In genomic region chr9:93098236-93098946, GRCh38 we compare ENCODE assay signal across 8 cellular contexts. TPM values are rescaled to one million over a fixed set of nuclear protein-coding genes. Genes with fewer than 3 reads are reported as not detected.
A peak's percentile ranks its signal among the peaks of the same experiment; 100 is the strongest.
DNase-seq lines count a peak whose midpoint lies in the region; ATAC-seq lines count a peak whose summit lies in the region.

No MANE protein-coding gene starts in this region.

- H3K27ac ChIP-seq in CD4-positive, CD25-positive, alpha-beta regulatory T cell (ENCODE audit: insufficient read depth, low read length, poor library complexity, severe bottlenecking), result peak overlapping the region; percentile 91
- H3K27ac ChIP-seq in esophagus (ENCODE audit: low read depth in 2 of 2, low read length in 1 of 2), result peak overlapping the region; percentile 95
- H3K27ac ChIP-seq in naive thymus-derived CD4-positive, alpha-beta T cell (ENCODE audit: low read depth, low read length), result peak overlapping the region; percentile 93

- peaks cover 6% of the 10 kb centered on the region for H3K36me3 Mint-ChIP-seq in CD4-positive, CD25-positive, alpha-beta regulatory T cell
- peaks cover 5% of the 10 kb centered on the region for H3K36me3 Mint-ChIP-seq in activated T-cell treated with anti-CD3 and anti-CD28 coated beads, Interleukin-2, amount 50 U/mL, for 4 hours (ENCODE audit: insufficient read depth)
- H3K36me3 Mint-ChIP-seq in naive thymus-derived CD4-positive, alpha-beta T cell, result peaks cover 0 to 20% (median 5%) of the 10 kb centered on the region in 5 donors

- H3K4me1 Mint-ChIP-seq in CD4-positive, CD25-positive, alpha-beta regulatory T cell, result peaks cover 19 to 79% (median 56%) of the 10 kb centered on the region in 4 donors
- H3K4me1 Mint-ChIP-seq in activated T-cell treated with anti-CD3 and anti-CD28 coated beads, Interleukin-2, amount 50 U/mL, for 4 hours (ENCODE audit: low read depth), result peaks cover 71% of the 10 kb centered on the region
- H3K4me1 Mint-ChIP-seq in naive thymus-derived CD4-positive, alpha-beta T cell, result peaks cover 45 to 75% (median 63%) of the 10 kb centered on the region in 7 donors

- peaks cover 0 to under 1% (median 0%) of the 10 kb centered on the region in 7 donors for H3K9me3 Mint-ChIP-seq in CD4-positive, CD25-positive, alpha-beta regulatory T cell
- peaks cover under 1% of the 10 kb centered on the region for H3K9me3 Mint-ChIP-seq in activated T-cell treated with anti-CD3 and anti-CD28 coated beads, Interleukin-2, amount 50 U/mL, for 4 hours
- peaks cover 0 to 5% (median 1%) of the 10 kb centered on the region in 11 donors for H3K9me3 Mint-ChIP-seq in naive thymus-derived CD4-positive, alpha-beta T cell

- peaks cover 0 to under 1% of the 10 kb centered on the region in 2 experiments for H3K9me3 ChIP-seq in CD4-positive, CD25-positive, alpha-beta regulatory T cell (ENCODE audit: control insufficient read depth in 2 of 2, low read length in 2 of 2)
- no peaks in the 10 kb centered on the region for H3K9me3 ChIP-seq in esophagus (ENCODE audit: control insufficient read depth in 2 of 2, insufficient read depth in 1 of 2, low read depth in 1 of 2, low read length in 1 of 2)
- no peaks in the 10 kb centered on the region for H3K9me3 ChIP-seq in naive thymus-derived CD4-positive, alpha-beta T cell (ENCODE audit: control insufficient read depth in 2 of 3, low read length in 3 of 3)

- H3K36me3 ChIP-seq in CD4-positive, CD25-positive, alpha-beta regulatory T cell (ENCODE audit: control insufficient read depth, insufficient read depth, low read length), result no peaks in the 10 kb centered on the region
- H3K36me3 ChIP-seq in esophagus (ENCODE audit: control insufficient read depth in 2 of 2, insufficient read depth in 2 of 2, low read length in 1 of 2), result no peaks in the 10 kb centered on the region
- H3K36me3 ChIP-seq in naive thymus-derived CD4-positive, alpha-beta T cell (ENCODE audit: control insufficient read depth in 2 of 3, insufficient read depth in 3 of 3, low read length in 3 of 3), result no peaks in the 10 kb centered on the region

- H3K27me3 Mint-ChIP-seq in CD4-positive, CD25-positive, alpha-beta regulatory T cell, result no peaks in the 10 kb centered on the region
- no peaks in the 10 kb centered on the region for H3K27me3 Mint-ChIP-seq in activated T-cell treated with anti-CD3 and anti-CD28 coated beads, Interleukin-2, amount 50 U/mL, for 4 hours (ENCODE audit: low read depth)
- no peaks in the 10 kb centered on the region for H3K27me3 Mint-ChIP-seq in naive thymus-derived CD4-positive, alpha-beta T cell

- ATAC-seq in CD4-positive, CD25-positive, alpha-beta regulatory T cell (ENCODE audit: low read depth in 2 of 2), result no peak
- ATAC-seq in activated T-cell treated with anti-CD3 and anti-CD28 coated beads, Interleukin-2, amount 50 U/mL, for 4 hours, result peak; percentile 5 to 9
- ATAC-seq in naive thymus-derived CD4-positive, alpha-beta T cell, result no peak
- ATAC-seq in HG02623 (IDR thresholded peaks at IDR 0.05; ENCODE audit: unreplicated experiment), result no peak

- H3K4me3 Mint-ChIP-seq in CD4-positive, CD25-positive, alpha-beta regulatory T cell, result peak overlapping the region; percentile 87 to 97 (median 94)
- peak overlapping the region; percentile 84 for H3K4me3 Mint-ChIP-seq in activated T-cell treated with anti-CD3 and anti-CD28 coated beads, Interleukin-2, amount 50 U/mL, for 4 hours
- H3K4me3 Mint-ChIP-seq in naive thymus-derived CD4-positive, alpha-beta T cell, result peak overlapping the region; percentile 83 to 95 (median 90)

- intact Hi-C loops in naive thymus-derived CD4-positive, alpha-beta T cell (cut with micrococcal nuclease), result loop anchor here (5.0 to 10.0 kb wide), 5 partner anchors 221 to 981 kb away; partner anchors contain the start of genes CENPP (in 1 of the 2), NOL8 (in 1 of the 2), SPTLC1 (in 1 of the 2) and ZNF484 (in 1 of the 2)

- H3K27me3 ChIP-seq in CD4-positive, CD25-positive, alpha-beta regulatory T cell (ENCODE audit: control insufficient read depth, insufficient read depth, low read length), result no peaks in the 10 kb centered on the region
- no peaks in the 10 kb centered on the region for H3K27me3 ChIP-seq in esophagus (ENCODE audit: control insufficient read depth in 1 of 2, insufficient read depth in 2 of 2, low read length in 2 of 2)
- H3K27me3 ChIP-seq in naive thymus-derived CD4-positive, alpha-beta T cell (ENCODE audit: control insufficient read depth in 2 of 2, insufficient read depth in 2 of 2, low read length in 2 of 2), result no peaks in the 10 kb centered on the region

- peak overlapping the region; percentile 79 for H3K4me3 ChIP-seq in CD4-positive, CD25-positive, alpha-beta regulatory T cell (ENCODE audit: low read depth, low read length)
- H3K4me3 ChIP-seq in esophagus (ENCODE audit: low read depth in 1 of 2, low read length in 2 of 2), result no peak overlapping the region
- peak overlapping the region; percentile 71 for H3K4me3 ChIP-seq in naive thymus-derived CD4-positive, alpha-beta T cell (ENCODE audit: low read length)

- CTCF ChIA-PET in naive thymus-derived CD4-positive, alpha-beta T cell (lab: Charles Lee), result interaction anchor here (0.7 to 1.3 kb wide), 6 partner anchors 9 to 468 kb away, joined by 3 read pairs; partner anchors contain the start of gene WNK2

- DNase-seq in CD4-positive, CD25-positive, alpha-beta regulatory T cell, result peak; percentile 31 to 67 (median 49)
- DNase-seq in NCI-H226, result peak; percentile 96
- peak; percentile 56 for DNase-seq in activated T-cell treated with anti-CD3 and anti-CD28 coated beads, Interleukin-2, amount 50 U/mL, for 4 hours
- peak in 1 of 9 donors; percentile 66 for DNase-seq in naive thymus-derived CD4-positive, alpha-beta T cell
- DNase-seq in stromal cell of bone marrow (ENCODE audit: low read depth), result peak; percentile 95
- DNase-seq in effector CD8-positive, alpha-beta T cell (lab: John Stamatoyannopoulos, UW), result no peak

- 9 to 23% methylated on average over 15 of the region's 15 CpGs for WGBS in esophagus, 2 donors

- peaks cover 65% of the 10 kb centered on the region for H3K4me1 ChIP-seq in CD4-positive, CD25-positive, alpha-beta regulatory T cell (ENCODE audit: control insufficient read depth, insufficient read depth, low read length, poor library complexity, severe bottlenecking)
- H3K4me1 ChIP-seq in esophagus (ENCODE audit: control insufficient read depth in 2 of 2, insufficient read depth in 2 of 2, low read length in 1 of 2), result peaks cover 14 to 26% of the 10 kb centered on the region in 2 donors
- H3K4me1 ChIP-seq in naive thymus-derived CD4-positive, alpha-beta T cell (ENCODE audit: control insufficient read depth in 2 of 2, insufficient read depth in 2 of 2, low read length in 2 of 2), result peaks cover 46 to 55% of the 10 kb centered on the region in 2 donors

- peak overlapping the region; percentile 91 to 97 (median 94) for H3K27ac Mint-ChIP-seq in CD4-positive, CD25-positive, alpha-beta regulatory T cell
- H3K27ac Mint-ChIP-seq in naive thymus-derived CD4-positive, alpha-beta T cell, result peak overlapping the region; percentile 82 to 96 (median 90)

- POLR2A ChIA-PET in naive thymus-derived CD4-positive, alpha-beta T cell (lab: Charles Lee), result interaction anchor here (0.8 to 6.4 kb wide), 14 partner anchors 9 to 134 kb away, joined by 3 to 60 read pairs (median 6); no protein-coding TSS in a partner anchor

RNA-seq across cellular contexts. Expression of gene CARD19, which starts 2.4 kb away (rescaled TPM):
- 60.0 TPM for total RNA-seq in CD4-positive, CD25-positive, alpha-beta regulatory T cell
- 10 to 100 TPM; 64.8 to 89.1 (median 75.3) TPM for polyA plus RNA-seq in CD4-positive, CD25-positive, alpha-beta regulatory T cell
- 10 to 100 TPM; 25.5 to 33.8 (median 28.4) TPM for total RNA-seq in activated T-cell treated with anti-CD3 and anti-CD28 coated beads, Interleukin-2, amount 50 U/mL, for 4 hours
- polyA plus RNA-seq in esophagus, result 10 to 100 TPM; 19.6 to 30.7 TPM
- total RNA-seq in naive thymus-derived CD4-positive, alpha-beta T cell, result 10 to 100 TPM; 43.0 to 90.0 (median 54.1) TPM
- 10 to 100 TPM; 59.2 to 75.6 TPM for polyA plus RNA-seq in naive thymus-derived CD4-positive, alpha-beta T cell

RNA-seq across cellular contexts. Expression of gene NINJ1, which starts 35.7 kb away (rescaled TPM):
- total RNA-seq in CD4-positive, CD25-positive, alpha-beta regulatory T cell, result 144 TPM
- polyA plus RNA-seq in CD4-positive, CD25-positive, alpha-beta regulatory T cell, result 100 to 1,000 TPM in 1 of 4 donors, 10 to 100 TPM in 3; 68.5 to 104 (median 73.2) TPM
- 10 to 100 TPM; 48.6 to 69.8 (median 50.1) TPM for total RNA-seq in activated T-cell treated with anti-CD3 and anti-CD28 coated beads, Interleukin-2, amount 50 U/mL, for 4 hours
- polyA plus RNA-seq in esophagus, result 10 to 100 TPM; 14.9 to 21.7 TPM
- total RNA-seq in naive thymus-derived CD4-positive, alpha-beta T cell, result 100 to 1,000 TPM in 2 of 5 experiments, 10 to 100 TPM in 3; 30.7 to 163 (median 64.7) TPM
- 100 to 1,000 TPM; 113 to 133 TPM for polyA plus RNA-seq in naive thymus-derived CD4-positive, alpha-beta T cell

RNA-seq across cellular contexts. Expression of gene SUSD3, which starts 39.9 kb away (rescaled TPM):
- total RNA-seq in CD4-positive, CD25-positive, alpha-beta regulatory T cell, result 68.7 TPM
- 100 to 1,000 TPM; 187 to 229 (median 210) TPM for polyA plus RNA-seq in CD4-positive, CD25-positive, alpha-beta regulatory T cell
- total RNA-seq in activated T-cell treated with anti-CD3 and anti-CD28 coated beads, Interleukin-2, amount 50 U/mL, for 4 hours, result 1 to 10 TPM; 7.7 to 9.5 (median 9.4) TPM
- polyA plus RNA-seq in esophagus, result 1 to 10 TPM in 1 of 2 donors, under 1 TPM in 1; 0.83 to 1.9 TPM
- 10 to 100 TPM; 62.8 to 83.5 (median 68.7) TPM for total RNA-seq in naive thymus-derived CD4-positive, alpha-beta T cell
- 100 to 1,000 TPM; 186 to 315 TPM for polyA plus RNA-seq in naive thymus-derived CD4-positive, alpha-beta T cell

Comparison
In these comparisons a context has a peak if more than half of its experiments do, and no peak if none do; other contexts are left out.
1. ATAC-seq: peak in activated T-cell treated with anti-CD3 and anti-CD28 coated beads, Interleukin-2, amount 50 U/mL, for 4 hours (2 of 2); none in CD4-positive, CD25-positive, alpha-beta regulatory T cell (0 of 2), naive thymus-derived CD4-positive, alpha-beta T cell (single experiment) and HG02623 (single experiment).
2. H3K4me3 ChIP-seq: peak in CD4-positive, CD25-positive, alpha-beta regulatory T cell (single experiment) and naive thymus-derived CD4-positive, alpha-beta T cell (single experiment); none in esophagus (0 of 2).
3. Peak in every context shown above with its lines, with median percentiles within 50 percentile points of each other: H3K27ac ChIP-seq and H3K4me3 Mint-ChIP-seq.